7 cellular contexts compared by ENCODE assay signal in the genomic region with DNA sequence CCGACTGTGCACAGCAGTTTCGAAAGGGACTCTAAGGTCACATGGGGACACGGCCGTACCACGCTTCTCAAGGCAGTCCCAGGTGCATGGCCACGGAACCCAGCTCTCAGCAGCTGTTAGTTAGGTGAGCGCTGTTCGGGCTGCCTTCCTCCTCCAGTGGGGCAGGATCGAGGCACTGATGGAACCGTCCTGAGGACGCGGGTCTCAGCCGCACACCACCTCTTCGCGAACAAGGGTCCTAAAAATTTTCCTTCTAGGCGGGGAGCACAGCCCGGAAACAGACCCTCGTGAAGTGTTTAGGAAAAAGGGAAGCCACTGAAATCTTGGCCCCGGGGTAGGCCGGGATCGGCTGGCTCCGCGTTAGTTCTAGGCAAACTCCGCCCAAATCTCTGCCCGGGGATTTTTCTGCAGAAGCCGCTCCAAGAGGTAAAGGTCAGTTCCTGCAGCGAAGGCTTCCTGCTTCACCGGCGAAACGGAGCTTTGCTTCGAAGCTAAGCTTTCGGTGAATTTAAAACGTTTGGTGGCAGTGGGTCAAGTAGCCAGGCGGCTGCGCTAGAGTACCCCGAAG. TPM values are rescaled to one million over a fixed set of nuclear protein-coding genes. Genes with fewer than 3 reads are reported as not detected.
DNase-seq lines count a peak whose midpoint lies in the region; ATAC-seq and TF ChIP-seq lines count a peak whose summit lies in the region.

No MANE protein-coding gene starts in this region.

- H3K36me3 ChIP-seq in HCT116 (ENCODE audit: control insufficient read depth in 1 of 2, insufficient read depth in 2 of 2, low read length in 2 of 2), result peaks cover 12 to 13% of the 10 kb centered on the region in 2 experiments; a peak in 2 of 4 replicates

- BruUV-seq in HCT116 (replicated peaks; lab: Mats Ljungman, UMichigan), result no TSS peak

- H3K4me3 ChIP-seq in HCT116 (replicated peaks in 1 of 2; ENCODE audit: low read depth in 1 of 2, low read length in 2 of 2), result peak overlapping the region; percentile 65 to 77

- RAD21 ChIA-PET in HCT116 (lab: Charles Lee; ENCODE audit: low non-redundant PET in 1 of 2, low total read pairs in 2 of 2, uncharacterized antibody in 2 of 2, unreplicated experiment in 2 of 2), result interaction anchor here in 1 of 2 experiments (0.8 kb wide), 1 partner anchor 229 kb away, joined by 5 read pairs; no protein-coding TSS in a partner anchor

- H3K9ac ChIP-seq in HCT116 (ENCODE audit: low read length), result peak overlapping the region; percentile 74

- peaks cover 19 to 30% of the 10 kb centered on the region in 2 experiments for H3K4me1 ChIP-seq in HCT116 (ENCODE audit: control insufficient read depth in 1 of 2, insufficient read depth in 2 of 2, low read length in 2 of 2)

- H3K36me3 Mint-ChIP-seq in T-helper 1 cell treated with Interleukin-12 subunit alpha and Interleukin-12 subunit beta and Interleukin-4 antibody, amounts not matched to agents 30 μg/mL and 1 μg/mL, for 36 hours (ENCODE audit: low read depth), result no peaks in the 10 kb centered on the region
- H3K36me3 Mint-ChIP-seq in nephron progenitor cell (ENCODE audit: low read depth), result no peaks in the 10 kb centered on the region

- H3K9me3 ChIP-seq in HCT116 (ENCODE audit: control insufficient read depth in 1 of 2, insufficient read depth in 1 of 2, low read depth in 1 of 2, low read length in 2 of 2), result no peaks in the 10 kb centered on the region

- no peak for DNase-seq in HCT116 (ENCODE audit: low read depth, low spot score)
- peak; percentile 23 for DNase-seq in nephron progenitor cell
- no peak for DNase-seq in cerebellum (ENCODE audit: low spot score)

- CTCF ChIA-PET in HCT116 (lab: Charles Lee), result interaction anchor here (1.1 to 1.5 kb wide), 3 partner anchors 9 to 733 kb away, joined by 4 to 5 read pairs (median 5); no protein-coding TSS in a partner anchor

- H3K27ac ChIP-seq in HCT116 (ENCODE audit: low read depth, low read length), result peak overlapping the region; percentile 64

- no peaks in the 10 kb centered on the region for H3K9me3 Mint-ChIP-seq in T-helper 1 cell treated with Interleukin-12 subunit alpha and Interleukin-12 subunit beta and Interleukin-4 antibody, amounts not matched to agents 30 μg/mL and 1 μg/mL, for 36 hours
- no peaks in the 10 kb centered on the region for H3K9me3 Mint-ChIP-seq in nephron progenitor cell

- TF ChIP-seq CTCF in HCT116 (IDR thresholded peaks at IDR 0.05 in 2 of 3, conservative IDR thresholded peaks at IDR 0.05 in 1 of 3; ENCODE audit: borderline replicate concordance in 1 of 3, insufficient read depth in 1 of 3, low read depth in 2 of 3, low read length in 2 of 3) (no peak), nephron progenitor cell (IDR thresholded peaks at IDR 0.05) (no peak)

- H3K4me3 Mint-ChIP-seq in T-helper 1 cell treated with Interleukin-12 subunit alpha and Interleukin-12 subunit beta and Interleukin-4 antibody, amounts not matched to agents 30 μg/mL and 1 μg/mL, for 36 hours, result peak overlapping the region; percentile 60
- peak overlapping the region; percentile 74 for H3K4me3 Mint-ChIP-seq in nephron progenitor cell

- H4K20me1 ChIP-seq in HCT116 (ENCODE audit: insufficient read depth), result no peaks in the 10 kb centered on the region

- no peak for TF ChIP-seq RAD21 in HCT116 (IDR thresholded peaks at IDR 0.05; ENCODE audit: low read depth)

- peaks cover 10% of the 10 kb centered on the region; the same call in 1 of the 2 replicates for H3K27me3 ChIP-seq in HCT116 (ENCODE audit: insufficient read depth, low read length)

- peaks cover 19% of the 10 kb centered on the region for H3K4me1 Mint-ChIP-seq in T-helper 1 cell treated with Interleukin-12 subunit alpha and Interleukin-12 subunit beta and Interleukin-4 antibody, amounts not matched to agents 30 μg/mL and 1 μg/mL, for 36 hours (ENCODE audit: low read depth)
- peaks cover 12% of the 10 kb centered on the region for H3K4me1 Mint-ChIP-seq in nephron progenitor cell

- H3K27ac Mint-ChIP-seq in T-helper 1 cell treated with Interleukin-12 subunit alpha and Interleukin-12 subunit beta and Interleukin-4 antibody, amounts not matched to agents 30 μg/mL and 1 μg/mL, for 36 hours, result no peak overlapping the region
- no peak overlapping the region for H3K27ac Mint-ChIP-seq in nephron progenitor cell

- no peak for TF ChIP-seq POLR2A in HCT116 (IDR thresholded peaks at IDR 0.05; ENCODE audit: borderline replicate concordance, extremely low read depth, insufficient read depth, insufficient read length)

- H3K4me2 ChIP-seq in HCT116 (ENCODE audit: low read length), result peak overlapping the region; percentile 100

- POLR2A ChIA-PET in HCT116 (lab: Charles Lee), result interaction anchor here (1.3 kb wide), 1 partner anchor 9 kb away, joined by 3 read pairs; no protein-coding TSS in a partner anchor

- peak overlapping the region; percentile 55 for H2AFZ ChIP-seq in HCT116 (ENCODE audit: low read depth, low read length, poor library complexity, severe bottlenecking)

- no peaks in the 10 kb centered on the region for H3K9me2 ChIP-seq in HCT116 (ENCODE audit: insufficient read depth)

- intact Hi-C loops in HCT116 (cut with micrococcal nuclease), result loop anchor here (10.0 kb wide), 3 partner anchors 233 to 1283 kb away; partner anchors contain the start of gene IL17D

- ATAC-seq in HCT116 (peak; percentile 56), esophagus mucosa (peak; percentile 2), GM18520 (IDR thresholded peaks at IDR 0.05; ENCODE audit: unreplicated experiment) (no peak), GM21528 (IDR thresholded peaks at IDR 0.05; ENCODE audit: low FRiP score, unreplicated experiment) (no peak)

- peaks cover 74% of the 10 kb centered on the region for H3K27me3 Mint-ChIP-seq in T-helper 1 cell treated with Interleukin-12 subunit alpha and Interleukin-12 subunit beta and Interleukin-4 antibody, amounts not matched to agents 30 μg/mL and 1 μg/mL, for 36 hours (ENCODE audit: low read depth)
- H3K27me3 Mint-ChIP-seq in nephron progenitor cell (ENCODE audit: low read depth, poor library complexity), result peaks cover 93% of the 10 kb centered on the region

- peaks cover 31% of the 10 kb centered on the region; the same call in 1 of the 2 replicates for H3K79me2 ChIP-seq in HCT116 (ENCODE audit: insufficient read depth, low read length)

TF ChIP-seq in HCT116, 20 proteins besides CTCF, POLR2A, EP300 and RAD21:
- TF ChIP-seq ZNF274 (IDR thresholded peaks at IDR 0.05; ENCODE audit: low read depth, low read length) (no peak), MAX (IDR thresholded peaks at IDR 0.05) (peak; percentile 49; the same call in 1 of the 2 replicates), EZH2phosphoT487 (IDR thresholded peaks at IDR 0.05; ENCODE audit: borderline replicate concordance) (no peak), YY1 (IDR thresholded peaks at IDR 0.05; ENCODE audit: extremely low read depth, insufficient replicate concordance, low read depth, low read length) (no peak), EZH2 (IDR thresholded peaks at IDR 0.05) (no peak), ZFX (IDR thresholded peaks at IDR 0.05) (peak; percentile 21; the same call in 1 of the 2 replicates)
- TF ChIP-seq, protein P1, sequence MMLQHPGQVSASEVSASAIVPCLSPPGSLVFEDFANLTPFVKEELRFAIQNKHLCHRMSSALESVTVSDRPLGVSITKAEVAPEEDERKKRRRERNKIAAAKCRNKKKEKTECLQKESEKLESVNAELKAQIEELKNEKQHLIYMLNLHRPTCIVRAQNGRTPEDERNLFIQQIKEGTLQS (IDR thresholded peaks at IDR 0.05), result no peak
TF ChIP-seq in HCT116: peak in this region for 2.

RNA-seq across cellular contexts. Expression of gene GJB2, which starts 0.8 kb away (rescaled TPM):
- 44.7 TPM for total RNA-seq in HCT116 (2021; ENCODE audit: unreplicated experiment)
- 30.6 and 41.5 TPM in 2 replicates for polyA plus RNA-seq in HCT116 (2012)
- total RNA-seq in esophagus mucosa, result 1,565 TPM
- 3.6 TPM for total RNA-seq in cerebellum

RNA-seq across cellular contexts. Expression of gene GJA3, which starts 31.1 kb away (rescaled TPM):
- total RNA-seq in HCT116 (2021; ENCODE audit: unreplicated experiment), result 8.0 TPM
- 2.7 and 3.2 TPM in 2 replicates for polyA plus RNA-seq in HCT116 (2012)
- total RNA-seq in esophagus mucosa, result 1.5 TPM
- 0.27 TPM for total RNA-seq in cerebellum

RNA-seq across cellular contexts. Expression of gene GJB6, which starts 40.1 kb away (rescaled TPM):
- not detected for total RNA-seq in HCT116 (2021; ENCODE audit: unreplicated experiment)
- polyA plus RNA-seq in HCT116 (2012), result 0.13 TPM in 1 of 2 replicates, not detected in the other
- total RNA-seq in esophagus mucosa, result 369 TPM
- total RNA-seq in cerebellum, result 3.0 TPM

Comparison
In these comparisons a context has a peak if more than half of its experiments do, and no peak if none do; other contexts are left out.
1. ATAC-seq: peak in HCT116 (single experiment) and esophagus mucosa (single experiment); none in GM18520 (single experiment) and GM21528 (single experiment).
2. RNA of gene GJB2, which starts 0.8 kb away (total RNA-seq): 1,565 TPM in esophagus mucosa (single experiment); 44.7 TPM in HCT116 (single experiment) and 3.6 TPM in cerebellum (single experiment); every median in the first group is over 10 times any median in the second.
3. RNA of gene GJB6, which starts 40.1 kb away (total RNA-seq): 369 TPM in esophagus mucosa (single experiment); 3.0 TPM in cerebellum (single experiment) and not detected in HCT116 (single experiment); every median in the first group is over 10 times any median in the second.